In genomic region chr11:32897103-32897502, GRCh38 we compare ENCODE assay signal across 1 cellular context.
TF ChIP-seq lines count a peak whose summit lies in the region.

No MANE protein-coding gene starts in this region.

TF ChIP-seq in GM23338, 12 proteins besides CTCF, POLR2A, EP300 and RAD21 (continued from another document):
- TF ChIP-seq, protein P1, sequence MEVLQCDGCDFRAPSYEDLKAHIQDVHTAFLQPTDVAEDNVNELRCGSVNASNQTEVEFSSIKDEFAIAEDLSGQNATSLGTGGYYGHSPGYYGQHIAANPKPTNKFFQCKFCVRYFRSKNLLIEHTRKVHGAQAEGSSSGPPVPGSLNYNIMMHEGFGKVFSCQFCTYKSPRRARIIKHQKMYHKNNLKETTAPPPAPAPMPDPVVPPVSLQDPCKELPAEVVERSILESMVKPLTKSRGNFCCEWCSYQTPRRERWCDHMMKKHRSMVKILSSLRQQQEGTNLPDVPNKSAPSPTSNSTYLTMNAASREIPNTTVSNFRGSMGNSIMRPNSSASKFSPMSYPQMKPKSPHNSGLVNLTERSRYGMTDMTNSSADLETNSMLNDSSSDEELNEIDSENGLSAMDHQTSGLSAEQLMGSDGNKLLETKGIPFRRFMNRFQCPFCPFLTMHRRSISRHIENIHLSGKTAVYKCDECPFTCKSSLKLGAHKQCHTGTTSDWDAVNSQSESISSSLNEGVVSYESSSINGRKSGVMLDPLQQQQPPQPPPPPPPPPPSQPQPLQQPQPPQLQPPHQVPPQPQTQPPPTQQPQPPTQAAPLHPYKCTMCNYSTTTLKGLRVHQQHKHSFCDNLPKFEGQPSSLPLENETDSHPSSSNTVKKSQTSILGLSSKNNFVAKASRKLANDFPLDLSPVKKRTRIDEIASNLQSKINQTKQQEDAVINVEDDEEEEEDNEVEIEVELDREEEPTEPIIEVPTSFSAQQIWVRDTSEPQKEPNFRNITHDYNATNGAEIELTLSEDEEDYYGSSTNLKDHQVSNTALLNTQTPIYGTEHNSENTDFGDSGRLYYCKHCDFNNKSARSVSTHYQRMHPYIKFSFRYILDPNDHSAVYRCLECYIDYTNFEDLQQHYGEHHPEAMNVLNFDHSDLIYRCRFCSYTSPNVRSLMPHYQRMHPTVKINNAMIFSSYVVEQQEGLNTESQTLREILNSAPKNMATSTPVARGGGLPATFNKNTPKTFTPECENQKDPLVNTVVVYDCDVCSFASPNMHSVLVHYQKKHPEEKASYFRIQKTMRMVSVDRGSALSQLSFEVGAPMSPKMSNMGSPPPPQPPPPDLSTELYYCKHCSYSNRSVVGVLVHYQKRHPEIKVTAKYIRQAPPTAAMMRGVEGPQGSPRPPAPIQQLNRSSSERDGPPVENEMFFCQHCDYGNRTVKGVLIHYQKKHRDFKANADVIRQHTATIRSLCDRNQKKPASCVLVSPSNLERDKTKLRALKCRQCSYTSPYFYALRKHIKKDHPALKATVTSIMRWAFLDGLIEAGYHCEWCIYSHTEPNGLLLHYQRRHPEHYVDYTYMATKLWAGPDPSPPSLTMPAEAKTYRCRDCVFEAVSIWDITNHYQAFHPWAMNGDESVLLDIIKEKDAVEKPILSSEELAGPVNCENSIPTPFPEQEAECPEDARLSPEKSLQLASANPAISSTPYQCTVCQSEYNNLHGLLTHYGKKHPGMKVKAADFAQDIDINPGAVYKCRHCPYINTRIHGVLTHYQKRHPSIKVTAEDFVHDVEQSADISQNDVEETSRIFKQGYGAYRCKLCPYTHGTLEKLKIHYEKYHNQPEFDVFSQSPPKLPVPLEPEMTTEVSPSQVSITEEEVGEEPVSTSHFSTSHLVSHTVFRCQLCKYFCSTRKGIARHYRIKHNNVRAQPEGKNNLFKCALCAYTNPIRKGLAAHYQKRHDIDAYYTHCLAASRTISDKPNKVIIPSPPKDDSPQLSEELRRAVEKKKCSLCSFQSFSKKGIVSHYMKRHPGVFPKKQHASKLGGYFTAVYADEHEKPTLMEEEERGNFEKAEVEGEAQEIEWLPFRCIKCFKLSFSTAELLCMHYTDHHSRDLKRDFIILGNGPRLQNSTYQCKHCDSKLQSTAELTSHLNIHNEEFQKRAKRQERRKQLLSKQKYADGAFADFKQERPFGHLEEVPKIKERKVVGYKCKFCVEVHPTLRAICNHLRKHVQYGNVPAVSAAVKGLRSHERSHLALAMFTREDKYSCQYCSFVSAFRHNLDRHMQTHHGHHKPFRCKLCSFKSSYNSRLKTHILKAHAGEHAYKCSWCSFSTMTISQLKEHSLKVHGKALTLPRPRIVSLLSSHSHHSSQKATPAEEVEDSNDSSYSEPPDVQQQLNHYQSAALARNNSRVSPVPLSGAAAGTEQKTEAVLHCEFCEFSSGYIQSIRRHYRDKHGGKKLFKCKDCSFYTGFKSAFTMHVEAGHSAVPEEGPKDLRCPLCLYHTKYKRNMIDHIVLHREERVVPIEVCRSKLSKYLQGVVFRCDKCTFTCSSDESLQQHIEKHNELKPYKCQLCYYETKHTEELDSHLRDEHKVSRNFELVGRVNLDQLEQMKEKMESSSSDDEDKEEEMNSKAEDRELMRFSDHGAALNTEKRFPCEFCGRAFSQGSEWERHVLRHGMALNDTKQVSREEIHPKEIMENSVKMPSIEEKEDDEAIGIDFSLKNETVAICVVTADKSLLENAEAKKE (CRISPR knock-in tag; IDR thresholded peaks at IDR 0.05) = no peak
- no peak for TF ChIP-seq EZH2phosphoT487 (IDR thresholded peaks at IDR 0.05; ENCODE audit: unreplicated experiment)
- TF ChIP-seq ETS1 (IDR thresholded peaks at IDR 0.05) = no peak
- no peak for TF ChIP-seq CREB1 (CRISPR knock-in tag; IDR thresholded peaks at IDR 0.05; ENCODE audit: low read depth)
- TF ChIP-seq STAT1 (IDR thresholded peaks at IDR 0.05; ENCODE audit: unreplicated experiment) = no peak
- TF ChIP-seq NANOG (IDR thresholded peaks at IDR 0.05; ENCODE audit: borderline replicate concordance) = no peak
TF ChIP-seq in GM23338: peak in this region for 0.
